ENCODE assay signal across 8 cellular contexts in the genomic region with DNA sequence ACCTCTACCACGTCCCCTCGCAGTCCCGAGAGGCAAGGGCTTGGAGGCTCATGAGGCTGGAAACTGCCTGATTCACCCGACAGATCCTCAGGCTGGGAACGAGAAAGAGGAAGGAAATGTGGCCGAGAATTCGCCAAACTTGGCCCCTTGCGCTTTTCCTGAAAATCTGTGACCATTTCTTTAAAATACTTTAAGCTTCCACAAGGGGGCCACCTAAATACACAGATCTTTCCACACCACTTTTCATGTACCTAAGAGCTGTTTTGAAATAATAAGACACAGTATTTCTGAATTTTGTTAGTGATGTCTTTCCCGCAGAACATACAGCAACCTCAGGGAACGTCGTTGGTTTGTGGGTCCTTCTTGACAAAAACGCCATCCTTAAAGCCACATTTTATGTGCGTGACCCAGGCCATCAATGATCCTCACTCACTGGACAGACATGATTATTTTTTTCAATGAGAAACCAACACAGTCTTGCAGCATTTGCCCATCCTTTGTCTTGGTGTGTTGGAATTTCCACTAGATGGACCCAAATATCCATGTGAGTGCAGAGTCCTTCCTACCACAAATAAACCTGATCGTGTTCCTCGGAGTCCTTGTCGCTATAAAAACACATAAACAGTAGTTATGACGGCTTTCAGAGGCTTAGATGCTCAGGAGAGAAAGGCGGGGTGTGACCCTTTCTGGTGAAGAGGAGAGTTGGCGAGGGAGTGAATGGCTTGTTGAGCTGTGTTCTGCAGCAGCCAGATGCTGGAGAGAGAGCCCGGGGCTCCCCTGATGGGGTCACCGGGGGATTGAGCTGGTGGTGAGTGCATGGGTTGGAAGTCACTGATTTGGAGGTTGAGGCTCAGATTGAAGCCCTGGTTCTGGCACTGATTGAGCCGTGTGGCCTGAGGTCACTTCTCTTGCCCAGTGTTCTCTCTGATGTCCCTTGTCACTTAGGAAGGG. TPM values are rescaled to one million over a fixed set of nuclear protein-coding genes. Genes with fewer than 3 reads are reported as not detected.
A peak's percentile ranks its signal among the peaks of the same experiment; 100 is the strongest.
DNase-seq lines count a peak whose midpoint lies in the region; ATAC-seq, FAIRE-seq and TF ChIP-seq lines count a peak whose summit lies in the region.

No MANE protein-coding gene starts in this region.

- TF ChIP-seq CTCF in IMR-90 (conservative IDR thresholded peaks at IDR 0.05; ENCODE audit: low read depth, low read length) = peak; percentile 67

- H3K4me1 ChIP-seq in IMR-90 (ENCODE audit: control insufficient read depth, insufficient read depth, low read length) = no peaks in the 10 kb centered on the region
- H3K4me1 ChIP-seq in neuronal stem cell (ENCODE audit: control insufficient read depth in 2 of 2, insufficient read depth in 1 of 2, low read depth in 1 of 2, low read length in 2 of 2) = peaks cover 0 to 6% of the 10 kb centered on the region in 2 donors

- H3K14ac ChIP-seq in IMR-90 (replicated peaks; ENCODE audit: low read depth, low read length) = 0 out of 2 replicates have a peak overlapping the region, but pooled peaks have one; percentile 54
- H3K14ac ChIP-seq in neuronal stem cell (ENCODE audit: low read length) = no peak overlapping the region

- peak; percentile 79 for ATAC-seq in IMR-90 (ENCODE audit: low read depth)
- no peak for ATAC-seq in HG03039 (IDR thresholded peaks at IDR 0.05; ENCODE audit: unreplicated experiment)
- ATAC-seq in GM18861 (IDR thresholded peaks at IDR 0.05; ENCODE audit: unreplicated experiment) = no peak

- no peak overlapping the region for H2BK12ac ChIP-seq in neuronal stem cell (ENCODE audit: low read length)

- no peak overlapping the region for H2BK5ac ChIP-seq in IMR-90 (ENCODE audit: low read depth, low read length, poor library complexity, severe bottlenecking)
- no peak overlapping the region for H2BK5ac ChIP-seq in neuronal stem cell (ENCODE audit: low read length)

- H3K79me1 ChIP-seq in IMR-90 (ENCODE audit: low read depth in 1 of 2, low read length in 2 of 2) (no peaks in the 10 kb centered on the region), neuronal stem cell (ENCODE audit: low read depth, low read length) (no peaks in the 10 kb centered on the region)

- WGBS in IMR-90 (ENCODE audit: extremely low coverage in 2 of 2, insufficient read length in 1 of 2), 2 experiments = 45% methylated on average over 3 of the region's 22 CpGs; no CpG with 5 or more reads in 1 of the 2 experiments
- no CpG with 5 or more reads among the region's 22 CpGs for WGBS in neuronal stem cell (ENCODE audit: extremely low coverage in 2 of 2, insufficient read length in 2 of 2, insufficient replicate concordance in 1 of 2), 2 donors

- H3K27ac ChIP-seq in IMR-90 (ENCODE audit: insufficient read depth, low read length) (no peak overlapping the region), neuronal stem cell (replicated peaks; ENCODE audit: low read length) (no peak overlapping the region)

- peak; percentile 66 for TF ChIP-seq RAD21 in IMR-90 (IDR thresholded peaks at IDR 0.05; ENCODE audit: low read length)

- no peaks in the 10 kb centered on the region for H3K9me3 ChIP-seq in IMR-90 (ENCODE audit: control insufficient read depth, insufficient read depth, low read length)
- H3K9me3 ChIP-seq in neuronal stem cell (replicated peaks in 1 of 2; ENCODE audit: control insufficient read depth in 2 of 2, insufficient read depth in 1 of 2, low read depth in 1 of 2, low read length in 2 of 2) = no peaks in the 10 kb centered on the region

- dilution Hi-C loops in IMR-90 (cut with HindIII; ENCODE audit: low sequenced_read_pairs, unreplicated experiment) = no loop called here

- H3K4ac ChIP-seq in IMR-90 (ENCODE audit: low read depth, low read length) = no peak overlapping the region
- no peak overlapping the region for H3K4ac ChIP-seq in neuronal stem cell (ENCODE audit: low read length)

- H2AFZ ChIP-seq in IMR-90 (replicated peaks; ENCODE audit: low read length, poor library complexity) = peak overlapping the region; percentile 83
- H2AFZ ChIP-seq in neuronal stem cell (ENCODE audit: low read length) = peak overlapping the region; percentile 85

- H4K8ac ChIP-seq in IMR-90 (ENCODE audit: low read depth in 2 of 2, low read length in 2 of 2) (0 out of 4 replicates have a peak overlapping the region, but pooled peaks of 1 of the 2 experiments have one; percentile 34), neuronal stem cell (ENCODE audit: low read depth, low read length) (no peak overlapping the region)

- H2BK120ac ChIP-seq in IMR-90 (ENCODE audit: low read depth, low read length) (no peak overlapping the region), neuronal stem cell (ENCODE audit: low read depth, low read length) (no peak overlapping the region)

- no peak overlapping the region for H4K91ac ChIP-seq in IMR-90 (ENCODE audit: insufficient read depth, low read depth, low read length)
- no peak overlapping the region for H4K91ac ChIP-seq in neuronal stem cell (ENCODE audit: low read depth, low read length, poor library complexity)

- CTCF ChIA-PET in IMR-90 (lab: Yijun Ruan, JAX) = interaction anchor here (0.5 to 4.9 kb wide), 23 partner anchors 8 to 1879 kb away, joined by 3 to 41 read pairs (median 5); no protein-coding TSS in a partner anchor

- DNase-seq in GF-D8 (lab: John Stamatoyannopoulos, UW) (peak; percentile 7), IMR-90 (peak; percentile 67), RCC 7860 (ENCODE audit: low spot score) (peak; percentile 14), epidermal melanocyte (ENCODE audit: insufficient read length, low spot score) (peak; percentile 57), neuronal stem cell (ENCODE audit: low spot score) (peak; percentile 41), GM12892 (ENCODE audit: insufficient read length) (no peak)

- H3K23ac ChIP-seq in IMR-90 (ENCODE audit: low read depth, low read length) (peak overlapping the region; percentile 62; the same call in 1 of the 2 replicates), neuronal stem cell (ENCODE audit: low read depth, low read length, poor library complexity) (no peak overlapping the region)

- H3K9ac ChIP-seq in IMR-90 (ENCODE audit: low read depth, low read length) (peak overlapping the region; percentile 65), neuronal stem cell (ENCODE audit: low read depth, low read length, poor library complexity) (no peak overlapping the region)

- H3K4me2 ChIP-seq in IMR-90 (ENCODE audit: low read depth, low read length) (peak overlapping the region; percentile 86), neuronal stem cell (ENCODE audit: insufficient read depth, low read length, poor library complexity, severe bottlenecking) (no peak overlapping the region)

- TF ChIP-seq POLR2A in IMR-90 (IDR thresholded peaks at IDR 0.05; ENCODE audit: low read depth, low read length) = no peak
- TF ChIP-seq POLR2A in GM12892 (IDR thresholded peaks at IDR 0.05; ENCODE audit: low read depth, low read length) = no peak

- H3K18ac ChIP-seq in IMR-90 (ENCODE audit: low read depth, low read length) = no peak overlapping the region; the same call in 1 of the 2 replicates
- peak overlapping the region; percentile 90 for H3K18ac ChIP-seq in neuronal stem cell (ENCODE audit: low read length)

- no peaks in the 10 kb centered on the region for H3K36me3 ChIP-seq in IMR-90 (ENCODE audit: control insufficient read depth, insufficient read depth, low read length)
- no peaks in the 10 kb centered on the region for H3K36me3 ChIP-seq in neuronal stem cell (replicated peaks in 1 of 2; ENCODE audit: control insufficient read depth in 2 of 2, insufficient read depth in 2 of 2, low read length in 2 of 2)

- POLR2A ChIA-PET in IMR-90 (lab: Charles Lee; ENCODE audit: unreplicated experiment) = no interaction called here

- H3K9me1 ChIP-seq in IMR-90 (ENCODE audit: insufficient read depth, low read length) = no peaks in the 10 kb centered on the region

- intact Hi-C loops in IMR-90 (cut with micrococcal nuclease) = loop anchor here (1.0 to 2.0 kb wide), 3 partner anchors 36 to 99 kb away; no protein-coding TSS in a partner anchor

- in situ Hi-C loops in IMR-90 (cut with MboI; ENCODE audit: low sequenced_read_pairs) = no loop called here

- H4K5ac ChIP-seq in IMR-90 (ENCODE audit: low read depth, low read length) = no peak overlapping the region; the same call in 1 of the 2 replicates

- H2AK9ac ChIP-seq in IMR-90 (replicated peaks; ENCODE audit: low read depth, low read length, poor library complexity) = no peak overlapping the region

- FAIRE-seq in RCC 7860 (lab: Jason Lieb, UNC) (no peak), GM12892 (lab: Jason Lieb, UNC) (no peak)

- H3K56ac ChIP-seq in IMR-90 (ENCODE audit: extremely low read depth, insufficient read depth, low read length) = no peak overlapping the region

- H2BK15ac ChIP-seq in IMR-90 (ENCODE audit: low read depth, low read length) (no peak overlapping the region), neuronal stem cell (ENCODE audit: low read length) (no peak overlapping the region)

- H3K27me3 ChIP-seq in IMR-90 (ENCODE audit: control insufficient read depth, insufficient read depth, low read length) (peaks cover 12% of the 10 kb centered on the region), neuronal stem cell (ENCODE audit: control insufficient read depth in 3 of 3, insufficient read depth in 3 of 3, low read depth in 1 of 3, low read length in 3 of 3) (peaks cover 0 to 9% (median 0%) of the 10 kb centered on the region in 3 experiments)

- H2AK5ac ChIP-seq in IMR-90 (ENCODE audit: low read depth, low read length) = no peak overlapping the region
- H2AK5ac ChIP-seq in neuronal stem cell (ENCODE audit: low read depth, low read length) = no peak overlapping the region

- no TSS peak for BruUV-seq in IMR-90 (replicated peaks; lab: Mats Ljungman, UMichigan)

- no peaks in the 10 kb centered on the region for H4K20me1 ChIP-seq in IMR-90 (ENCODE audit: insufficient read depth, low read length)

- no peak overlapping the region for H2BK20ac ChIP-seq in IMR-90 (ENCODE audit: low read depth, low read length)

- no peak overlapping the region for H3K4me3 ChIP-seq in IMR-90 (ENCODE audit: insufficient read depth, low read depth, low read length)
- H3K4me3 ChIP-seq in neuronal stem cell (ENCODE audit: low read length in 2 of 2) = no peak overlapping the region

TF ChIP-seq in IMR-90, 13 proteins besides CTCF, POLR2A, EP300 and RAD21 (continues in another document):
- TF ChIP-seq RCOR1 (IDR thresholded peaks at IDR 0.05; ENCODE audit: insufficient replicate concordance, low read length) (no peak), NFE2L2 (IDR thresholded peaks at IDR 0.05; ENCODE audit: low read depth, low read length) (no peak), SMC3 (IDR thresholded peaks at IDR 0.05; ENCODE audit: low read depth, low read length) (peak; percentile 51), CEBPB (IDR thresholded peaks at IDR 0.05; ENCODE audit: low read depth, low read length) (no peak), FOS (IDR thresholded peaks at IDR 0.05; ENCODE audit: low read depth, low read length) (no peak)

RNA-seq across cellular contexts. Expression of a gene that starts 25.0 kb away (rescaled TPM):
- not detected in 2 replicates for total RNA-seq in IMR-90 (2012; rRNA removed)
- not detected in 2 replicates for polyA plus RNA-seq in IMR-90 (2012; rRNA removed)
- not detected in 2 replicates for polyA plus RNA-seq in IMR-90 (2012; cell fraction: cytosol; rRNA removed)
- polyA plus RNA-seq in IMR-90 (2012; cell fraction: nucleus; rRNA removed; ENCODE audit: low replicate concordance) = not detected in 2 replicates
- not detected for polyA plus RNA-seq in neuronal stem cell (2013, experiment 1 of 2)
- polyA plus RNA-seq in neuronal stem cell (2013, experiment 2 of 2) = not detected
- not detected for polyA plus RNA-seq in GM12892 (2012; ENCODE audit: missing spikeins)
